Comparison of ENCODE assay signal across 20 cellular contexts in genomic region chr2:113124984-113125855, GRCh38. TPM values are rescaled to one million over a fixed set of nuclear protein-coding genes. Genes with fewer than 3 reads are reported as not detected.
DNase-seq lines count a peak whose midpoint lies in the region; ATAC-seq, FAIRE-seq and TF ChIP-seq lines count a peak whose summit lies in the region.
"Had no signal": no experiment of that assay in that cellular context is flagged by ENCODE, and none has a peak within 500 bp of the region (broad histone marks: within the 10 kb centered on the region; RNA-seq: fewer than 3 reads in every experiment).

No MANE protein-coding gene starts in this region.

- FAIRE-seq in H54 (lab: Jason Lieb, UNC), result no peak

- DNase-seq in Calu3 (no peak), amniotic epithelial cell (ENCODE audit: low read depth) (peak; percentile 11), DMS 273 treated with DMSO at 0.1 percent for 48 hours (lab: John Stamatoyannopoulos, UW) (no peak), H54 (ENCODE audit: insufficient read length, low spot score) (no peak)
- DNase-seq: activated CD4-positive, alpha-beta T cell treated with anti-CD3 and anti-CD28 coated beads, Interleukin-2, amount 50 U/mL, for 4 hours; activated T-cell treated with anti-CD3 and anti-CD28 coated beads, Interleukin-2, amount 50 U/mL, for 72 hours; CD8-positive, alpha-beta T cell; mesendoderm; NCI-H1930; NCI-H524 had no signal

- H3K4me3 ChIP-seq in mesodermal cell (ENCODE audit: extremely low read depth, insufficient read depth, low read length, poor library complexity, severe bottlenecking), result no peak overlapping the region
- H3K4me3 ChIP-seq: neural progenitor cell, right atrium auricular region, SJSA1 had no signal

- H3K27me3 Mint-ChIP-seq in Calu3 (ENCODE audit: unreplicated experiment), result no peaks in the 10 kb centered on the region

- H3K27ac ChIP-seq in mesodermal cell (ENCODE audit: low read depth, low read length, severe bottlenecking), result peak overlapping the region; percentile 55
- H3K27ac ChIP-seq: neural progenitor cell, right atrium auricular region, SJSA1 had no signal

- H3K4me3 Mint-ChIP-seq in Calu3 (ENCODE audit: low read depth, unreplicated experiment), result peak overlapping the region; percentile 39
- H3K4me3 Mint-ChIP-seq: CD8-positive, alpha-beta T cell; neural progenitor cell had no signal

- 82 to 87% methylated on average over 3 to 5 of the region's 6 CpGs for WGBS in mesodermal cell (ENCODE audit: insufficient coverage in 2 of 2), 2 experiments

- peaks cover 43% of the 10 kb centered on the region for H3K4me1 Mint-ChIP-seq in Calu3 (ENCODE audit: low read depth, unreplicated experiment)
- H3K4me1 Mint-ChIP-seq: neural progenitor cell had no signal

- H3K27ac Mint-ChIP-seq in Calu3 (ENCODE audit: unreplicated experiment), result peak overlapping the region; percentile 60
- H3K27ac Mint-ChIP-seq: activated T-cell treated with anti-CD3 and anti-CD28 coated beads, Interleukin-2, amount 50 U/mL, for 72 hours; CD8-positive, alpha-beta T cell had no signal

- ATAC-seq in HG02759 (IDR thresholded peaks at IDR 0.05; ENCODE audit: unreplicated experiment) (peak; percentile 16), GM21786 (IDR thresholded peaks at IDR 0.05; ENCODE audit: unreplicated experiment) (no peak)
- ATAC-seq: CD8-positive, alpha-beta T cell had no signal

- H3K9me3 Mint-ChIP-seq in Calu3 (ENCODE audit: low read depth, unreplicated experiment), result no peaks in the 10 kb centered on the region
- H3K9me3 Mint-ChIP-seq: activated T-cell treated with anti-CD3 and anti-CD28 coated beads, Interleukin-2, amount 50 U/mL, for 72 hours; CD8-positive, alpha-beta T cell; neural progenitor cell had no signal

- TF ChIP-seq POLR2A in H54 (IDR thresholded peaks at IDR 0.05; ENCODE audit: low read depth, low read length), result no peak

- CTCF ChIA-PET in Calu3 (lab: Charles Lee), result interaction anchor here (1.1 to 1.7 kb wide), 4 partner anchors 12 to 183 kb away, joined by 3 to 6 read pairs (median 3); no protein-coding TSS in a partner anchor

- no peak for TF ChIP-seq CTCF in Calu3 (IDR thresholded peaks at IDR 0.05; ENCODE audit: unreplicated experiment)

- no peaks in the 10 kb centered on the region for H3K36me3 ChIP-seq in mesodermal cell (ENCODE audit: control insufficient read depth, insufficient read depth, low read length)
- H3K36me3 ChIP-seq: neural progenitor cell, right atrium auricular region, SJSA1 had no signal

- H3K36me3 Mint-ChIP-seq in Calu3 (ENCODE audit: insufficient read depth, unreplicated experiment), result peaks cover 9% of the 10 kb centered on the region
- H3K36me3 Mint-ChIP-seq: CD8-positive, alpha-beta T cell; neural progenitor cell had no signal

- BruUV-seq in Calu3 (replicated peaks; lab: Mats Ljungman, UMichigan), result no TSS peak

- H3K4me1 ChIP-seq in mesodermal cell (ENCODE audit: control insufficient read depth, insufficient read depth, low read length, poor library complexity, severe bottlenecking), result peaks cover 14% of the 10 kb centered on the region
- H3K4me1 ChIP-seq: neural progenitor cell had no signal

- H3K9me3 ChIP-seq in mesodermal cell (ENCODE audit: control insufficient read depth, low read length), result no peaks in the 10 kb centered on the region
- H3K9me3 ChIP-seq: right atrium auricular region, SJSA1 had no signal

- intact Hi-C loops in Calu3 (cut with micrococcal nuclease; ENCODE audit: unreplicated experiment), result no loop called here

RNA-seq across cellular contexts. Expression of gene IL1RN, which starts 2.2 kb away (rescaled TPM):
- total RNA-seq in Calu3 (2022), result 19.4 and 55.8 TPM in 2 replicates
- polyA plus RNA-seq in mesodermal cell (2013, experiment 1 of 2), result not detected
- polyA plus RNA-seq in mesodermal cell (2013, experiment 2 of 2), result not detected
- total RNA-seq: CD8-positive, alpha-beta T cell; LHCN-M2; OCI-LY7; SJSA1 had no signal

RNA-seq across cellular contexts. Expression of gene PSD4, which starts 48.6 kb away (rescaled TPM):
- total RNA-seq in Calu3 (2022), result 58.7 and 64.5 TPM in 2 replicates
- polyA plus RNA-seq in mesodermal cell (2013, experiment 1 of 2), result 1.7 TPM
- 1.8 TPM for polyA plus RNA-seq in mesodermal cell (2013, experiment 2 of 2)

RNA-seq across cellular contexts. Expression of gene IL1F10, which starts 57.5 kb away (rescaled TPM):
- total RNA-seq in Calu3 (2022), result not detected in 2 replicates
- not detected for polyA plus RNA-seq in mesodermal cell (2013, experiment 1 of 2)
- not detected for polyA plus RNA-seq in mesodermal cell (2013, experiment 2 of 2)
- total RNA-seq: activated T-cell treated with anti-CD3 and anti-CD28 coated beads, Interleukin-2, amount 50 U/mL, for 72 hours; CD8-positive, alpha-beta T cell; epithelial cell of proximal tubule; LHCN-M2; OCI-LY7; right atrium auricular region; SJSA1 had no signal
- polyA plus RNA-seq: adipose tissue had no signal
